Comparison of ENCODE assay signal across 7 cellular contexts in the genomic region with DNA sequence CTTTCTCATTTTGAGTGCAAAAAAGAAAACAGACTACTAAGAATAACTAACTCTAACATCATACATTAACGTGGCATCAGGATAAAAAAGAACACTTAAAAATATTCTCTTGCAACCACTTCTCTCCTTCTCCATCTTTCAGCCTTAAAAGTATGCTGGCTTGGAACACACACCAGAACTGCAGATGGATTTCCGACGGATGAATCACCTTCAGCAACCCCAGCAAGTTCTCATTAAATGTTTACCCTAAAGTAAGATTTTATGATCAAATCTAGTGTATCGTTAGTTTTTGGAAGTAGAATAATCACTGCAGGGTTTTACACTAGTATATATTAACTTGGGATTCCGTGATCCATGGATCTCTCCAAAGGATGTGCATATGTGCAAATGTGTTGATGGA. TPM values are rescaled to one million over a fixed set of nuclear protein-coding genes. Genes with fewer than 3 reads are reported as not detected.
DNase-seq lines count a peak whose midpoint lies in the region; ATAC-seq and TF ChIP-seq lines count a peak whose summit lies in the region.

No MANE protein-coding gene starts in this region.

- in situ Hi-C loops in GM13976 (cut with MboI; ENCODE audit: low sequenced_read_pairs, unreplicated experiment) = loop anchor here (25.0 kb wide), 1 partner anchor 362 kb away; no protein-coding TSS in a partner anchor

- TF ChIP-seq CTCF in HEK293 (tag by site-specific recombination; IDR thresholded peaks at IDR 0.05) (no peak), SK-N-SH (IDR thresholded peaks at IDR 0.05) (no peak), fibroblast of villous mesenchyme (IDR thresholded peaks at IDR 0.05; ENCODE audit: insufficient read depth, low read depth, low read length) (no peak), GM13976 (IDR thresholded peaks at IDR 0.05; ENCODE audit: borderline replicate concordance, control extremely low read depth, extremely low read depth, insufficient read depth, missing control alignments) (no peak)

- no peaks in the 10 kb centered on the region for H3K27me3 ChIP-seq in SK-N-SH (ENCODE audit: insufficient read depth)

- no peak for TF ChIP-seq RAD21 in SK-N-SH (IDR thresholded peaks at IDR 0.05; ENCODE audit: low read length)

- peak overlapping the region; percentile 98 for H3K4me3 ChIP-seq in HEK293 (ENCODE audit: low read depth, low read length)
- peak overlapping the region; percentile 70 to 85 for H3K4me3 ChIP-seq in SK-N-SH (ENCODE audit: low read depth in 2 of 2, low read length in 1 of 2)
- H3K4me3 ChIP-seq in fibroblast of villous mesenchyme (ENCODE audit: low read depth, low read length) = peak overlapping the region; percentile 68

- peaks cover 0 to 22% of the 10 kb centered on the region in 2 experiments; a peak in 2 of 3 replicates for H3K36me3 ChIP-seq in HEK293 (ENCODE audit: control insufficient read depth in 2 of 2, insufficient read depth in 1 of 2, low read length in 2 of 2)
- peaks cover 8 to 11% of the 10 kb centered on the region in 2 experiments for H3K36me3 ChIP-seq in SK-N-SH (replicated peaks in 1 of 2; ENCODE audit: control insufficient read depth in 1 of 2, insufficient read depth in 2 of 2, low read length in 1 of 2)

- peak overlapping the region; percentile 99 for H3K27ac Mint-ChIP-seq in stimulated activated effector memory CD8-positive, alpha-beta T cell treated with anti-CD3 and anti-CD28 coated beads, Interleukin-12 subunit alpha, Interleukin-12 subunit beta, amount 100 ng/mL, for 72 hours

- no peak for TF ChIP-seq EP300 in SK-N-SH (IDR thresholded peaks at IDR 0.05; ENCODE audit: borderline replicate concordance in 1 of 2, low read depth in 1 of 2, low read length in 1 of 2)

- H3K9me3 ChIP-seq in HEK293 (ENCODE audit: control insufficient read depth, insufficient read depth, low read depth, low read length) (no peaks in the 10 kb centered on the region), SK-N-SH (no peaks in the 10 kb centered on the region)

- peaks cover 32% of the 10 kb centered on the region for H3K4me1 Mint-ChIP-seq in stimulated activated effector memory CD8-positive, alpha-beta T cell treated with anti-CD3 and anti-CD28 coated beads, Interleukin-12 subunit alpha, Interleukin-12 subunit beta, amount 100 ng/mL, for 72 hours

- H3F3A ChIP-seq in SK-N-SH (replicated peaks; ENCODE audit: insufficient read depth) = peaks cover 37% of the 10 kb centered on the region

- H3K9ac ChIP-seq in SK-N-SH = peak overlapping the region; percentile 93; the same call in 1 of the 2 replicates

- 33% methylated on average over 5 of the region's 5 CpGs for WGBS in SK-N-SH (ENCODE audit: low lambda C conversion rate)

- H3K79me2 ChIP-seq in SK-N-SH (ENCODE audit: insufficient read depth) = peaks cover 50% of the 10 kb centered on the region

- no peak overlapping the region for H2AFZ ChIP-seq in SK-N-SH (ENCODE audit: low read depth)

- no peaks in the 10 kb centered on the region for H3K9me3 Mint-ChIP-seq in stimulated activated effector memory CD8-positive, alpha-beta T cell treated with anti-CD3 and anti-CD28 coated beads, Interleukin-12 subunit alpha, Interleukin-12 subunit beta, amount 100 ng/mL, for 72 hours

- H4K20me1 ChIP-seq in SK-N-SH (ENCODE audit: insufficient read depth) = no peaks in the 10 kb centered on the region

- H3K9me2 ChIP-seq in SK-N-SH = no peaks in the 10 kb centered on the region

- CTCF ChIA-PET in HEK293 (lab: Yijun Ruan, JAX) = interaction anchor here (0.9 to 1.9 kb wide), 3 partner anchors 169 to 363 kb away, joined by 3 to 10 read pairs (median 3); no protein-coding TSS in a partner anchor
- CTCF ChIA-PET in SK-N-SH (lab: Yijun Ruan, JAX) = interaction anchor here (0.9 to 11.6 kb wide), 9 partner anchors 120 to 363 kb away, joined by 3 to 237 read pairs (median 4); no protein-coding TSS in a partner anchor

- ATAC-seq in stimulated activated effector memory CD8-positive, alpha-beta T cell treated with anti-CD3 and anti-CD28 coated beads, Interleukin-12 subunit alpha, Interleukin-12 subunit beta, amount 100 ng/mL, for 72 hours = no peak
- ATAC-seq in HG02970 (IDR thresholded peaks at IDR 0.05; ENCODE audit: low FRiP score, unreplicated experiment) (no peak), HG02588 (IDR thresholded peaks at IDR 0.05; ENCODE audit: unreplicated experiment) (no peak)

- DNase-seq in SK-N-SH (peak; percentile 12), fibroblast of villous mesenchyme (ENCODE audit: low read depth) (peak; percentile 94), GM13976 (ENCODE audit: low spot score) (no peak)
- DNase-seq in stimulated activated effector memory CD8-positive, alpha-beta T cell treated with anti-CD3 and anti-CD28 coated beads, Interleukin-12 subunit alpha, Interleukin-12 subunit beta, amount 100 ng/mL, for 72 hours (ENCODE audit: low spot score in 2 of 2) = no peak

- peak overlapping the region; percentile 98 for H3K4me3 Mint-ChIP-seq in stimulated activated effector memory CD8-positive, alpha-beta T cell treated with anti-CD3 and anti-CD28 coated beads, Interleukin-12 subunit alpha, Interleukin-12 subunit beta, amount 100 ng/mL, for 72 hours

- H3K4me1 ChIP-seq in HEK293 (ENCODE audit: control insufficient read depth, insufficient read depth, low read length) = peaks cover 19% of the 10 kb centered on the region
- H3K4me1 ChIP-seq in SK-N-SH (ENCODE audit: control insufficient read depth in 1 of 2, insufficient read depth in 2 of 2, low read depth in 1 of 2, low read length in 1 of 2) = peaks cover 3 to 17% of the 10 kb centered on the region in 2 experiments; a peak in 3 of 4 replicates

- peaks cover 49% of the 10 kb centered on the region for H3K36me3 Mint-ChIP-seq in stimulated activated effector memory CD8-positive, alpha-beta T cell treated with anti-CD3 and anti-CD28 coated beads, Interleukin-12 subunit alpha, Interleukin-12 subunit beta, amount 100 ng/mL, for 72 hours

- H3K4me2 ChIP-seq in SK-N-SH = peak overlapping the region; percentile 75

- no peak overlapping the region for H3K27ac ChIP-seq in HEK293 (ENCODE audit: extremely low read depth, low read depth, low read length)
- H3K27ac ChIP-seq in SK-N-SH (ENCODE audit: low read depth in 2 of 2, low read length in 1 of 2) = peak overlapping the region; percentile 34 to 77; a peak in 3 of 4 replicates

- POLR2A ChIA-PET in HEK293 (lab: Yijun Ruan, JAX) = interaction anchor here (1.1 to 1.6 kb wide), 3 partner anchors 15 to 168 kb away, joined by 3 to 4 read pairs (median 3); no protein-coding TSS in a partner anchor
- POLR2A ChIA-PET in SK-N-SH (lab: Yijun Ruan, JAX) = interaction anchor here (1.2 kb wide), 1 partner anchor 308 kb away, joined by 3 read pairs; no protein-coding TSS in a partner anchor

TF ChIP-seq in HEK293, 187 proteins besides CTCF, POLR2A, EP300 and RAD21:
- TF ChIP-seq ZNF121 (tag by site-specific recombination; IDR thresholded peaks at IDR 0.05) (no peak), ZBTB17 (tag by site-specific recombination; IDR thresholded peaks at IDR 0.05) (0 out of 2 replicates have a peak, but pooled peaks have one; percentile 13)

TF ChIP-seq in SK-N-SH, 30 proteins besides CTCF, POLR2A, EP300 and RAD21:
- 0 out of 2 replicates have a peak, but pooled peaks have one; percentile 19 for TF ChIP-seq POLR2AphosphoS5 (IDR thresholded peaks at IDR 0.05; ENCODE audit: low read depth, low read length)
- TF ChIP-seq, protein P1, sequence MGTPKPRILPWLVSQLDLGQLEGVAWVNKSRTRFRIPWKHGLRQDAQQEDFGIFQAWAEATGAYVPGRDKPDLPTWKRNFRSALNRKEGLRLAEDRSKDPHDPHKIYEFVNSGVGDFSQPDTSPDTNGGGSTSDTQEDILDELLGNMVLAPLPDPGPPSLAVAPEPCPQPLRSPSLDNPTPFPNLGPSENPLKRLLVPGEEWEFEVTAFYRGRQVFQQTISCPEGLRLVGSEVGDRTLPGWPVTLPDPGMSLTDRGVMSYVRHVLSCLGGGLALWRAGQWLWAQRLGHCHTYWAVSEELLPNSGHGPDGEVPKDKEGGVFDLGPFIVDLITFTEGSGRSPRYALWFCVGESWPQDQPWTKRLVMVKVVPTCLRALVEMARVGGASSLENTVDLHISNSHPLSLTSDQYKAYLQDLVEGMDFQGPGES (IDR thresholded peaks at IDR 0.05; ENCODE audit: low read depth, low read length) = no peak
- no peak for TF ChIP-seq EZH2phosphoT487 (IDR thresholded peaks at IDR 0.05; ENCODE audit: borderline replicate concordance, low read depth)
- peak; percentile 38; the same call in 1 of the 2 replicates for TF ChIP-seq JUND (IDR thresholded peaks at IDR 0.05)
- peak; percentile 73; the same call in 1 of the 2 replicates for TF ChIP-seq FOSL2 (IDR thresholded peaks at IDR 0.05; ENCODE audit: borderline replicate concordance, low read depth)
- 0 out of 2 replicates have a peak, but pooled peaks have one; percentile 7 for TF ChIP-seq NFIC (IDR thresholded peaks at IDR 0.05; ENCODE audit: borderline replicate concordance)

RNA-seq across cellular contexts. Expression of a gene that starts 1.2 kb away (rescaled TPM):
- polyA plus RNA-seq in SK-N-SH (2012; rRNA removed) = 48.1 and 53.3 TPM in 2 replicates
- 50.2 and 51.3 TPM in 2 replicates for polyA plus RNA-seq in SK-N-SH (2012; cell fraction: cytosol; rRNA removed)
- 111 and 119 TPM in 2 replicates for polyA plus RNA-seq in SK-N-SH (2012; cell fraction: nucleus; rRNA removed)
- 32.0 and 39.3 TPM in 2 replicates for total RNA-seq in fibroblast of villous mesenchyme

RNA-seq across cellular contexts. Expression of a gene that starts 50.8 kb away (rescaled TPM):
- 168 and 287 TPM in 2 replicates for polyA plus RNA-seq in SK-N-SH (2012; rRNA removed)
- 220 and 236 TPM in 2 replicates for polyA plus RNA-seq in SK-N-SH (2012; cell fraction: cytosol; rRNA removed)
- polyA plus RNA-seq in SK-N-SH (2012; cell fraction: nucleus; rRNA removed) = 84.3 and 162 TPM in 2 replicates
- 215 and 279 TPM in 2 replicates for total RNA-seq in fibroblast of villous mesenchyme

RNA-seq across cellular contexts. Expression of a gene that starts 56.2 kb away (rescaled TPM):
- polyA plus RNA-seq in SK-N-SH (2012; rRNA removed) = 1.2 and 1.4 TPM in 2 replicates
- polyA plus RNA-seq in SK-N-SH (2012; cell fraction: cytosol; rRNA removed) = 1.2 TPM in 2 replicates
- polyA plus RNA-seq in SK-N-SH (2012; cell fraction: nucleus; rRNA removed) = 1.2 and 2.8 TPM in 2 replicates
- total RNA-seq in fibroblast of villous mesenchyme = 0.64 and 2.2 TPM in 2 replicates

Comparison
In these comparisons a context has a peak if more than half of its experiments do, and no peak if none do; other contexts are left out.
1. DNase-seq: peak in SK-N-SH (single experiment) and fibroblast of villous mesenchyme (single experiment); none in stimulated activated effector memory CD8-positive, alpha-beta T cell treated with anti-CD3 and anti-CD28 coated beads, Interleukin-12 subunit alpha, Interleukin-12 subunit beta, amount 100 ng/mL, for 72 hours (0 of 2) and GM13976 (single experiment).
2. Peak in every context shown above with its lines, with median percentiles within 50 percentile points of each other: H3K4me3 ChIP-seq.